Comparison of ENCODE assay signal across 16 cellular contexts in genomic region chr10:124008187-124008970, GRCh38.
DNase-seq lines count a peak whose midpoint lies in the region; ATAC-seq and TF ChIP-seq lines count a peak whose summit lies in the region.
"Had no signal": no experiment of that assay in that cellular context is flagged by ENCODE, and none has a peak within 500 bp of the region (broad histone marks: within the 10 kb centered on the region; RNA-seq: fewer than 3 reads in every experiment).

No MANE protein-coding gene starts in this region.

- H3K9me3 ChIP-seq in BLaER1 (peaks cover 3% of the 10 kb centered on the region), gastroesophageal sphincter (no peaks in the 10 kb centered on the region), osteoblast (ENCODE audit: low read depth, low read length) (no peaks in the 10 kb centered on the region)
- H3K9me3 ChIP-seq: BE2C had no signal

- peak; percentile 5 for DNase-seq in H7
- DNase-seq in osteoblast (ENCODE audit: insufficient read length, low spot score, missing footprints), result peak; percentile 63
- DNase-seq in NCI-H2196 (lab: John Stamatoyannopoulos, UW; ENCODE audit: unreplicated experiment), result no peak
- DNase-seq in activated CD4-positive, alpha-beta T cell treated with anti-CD3 and anti-CD28 coated beads, Interleukin-2, amount 50 U/mL, for 4 hours, result no peak
- no peak for DNase-seq in effector CD4-positive, alpha-beta T cell
- DNase-seq: BE2C; CD8-positive, alpha-beta T cell; HCEC 1CT; NCI-H1694; NCI-H2107; NCI-H446 treated with DMSO at 0.1 percent for 48 hours; NCI-H82; SIG-M5 had no signal

- H4K20me1 ChIP-seq in BLaER1 (peaks cover 100% of the 10 kb centered on the region), osteoblast (ENCODE audit: insufficient read depth, low read length) (no peaks in the 10 kb centered on the region)

- 10 to 66% methylated on average over 2 to 13 of the region's 22 CpGs for WGBS in gastroesophageal sphincter (ENCODE audit: low coverage in 1 of 2), 2 donors

- no peak overlapping the region for H2AFZ ChIP-seq in osteoblast (ENCODE audit: low read length)

- H3K27me3 ChIP-seq in BLaER1 (no peaks in the 10 kb centered on the region), H7 (ENCODE audit: control insufficient read depth, insufficient read depth, low read length) (no peaks in the 10 kb centered on the region), gastroesophageal sphincter (no peaks in the 10 kb centered on the region), osteoblast (ENCODE audit: insufficient read depth, low read length) (no peaks in the 10 kb centered on the region)
- H3K27me3 ChIP-seq: BE2C had no signal

- peak overlapping the region; percentile 4; the same call in 1 of the 2 replicates for H3K4me2 ChIP-seq in BLaER1
- no peak overlapping the region for H3K4me2 ChIP-seq in osteoblast (ENCODE audit: insufficient read depth, low read length)

- H3K36me3 ChIP-seq in BLaER1 (peaks cover 97% of the 10 kb centered on the region), H7 (replicated peaks; ENCODE audit: control insufficient read depth, insufficient read depth, low read length) (peaks cover 2% of the 10 kb centered on the region; the same call in 1 of the 2 replicates), gastroesophageal sphincter (peaks cover 0 to 62% of the 10 kb centered on the region in 2 donors), osteoblast (ENCODE audit: insufficient read depth, low read length) (peaks cover 4% of the 10 kb centered on the region)

- no peaks in the 10 kb centered on the region for H3K79me2 ChIP-seq in osteoblast (ENCODE audit: insufficient read depth, low read length)

- TF ChIP-seq CTCF in gastroesophageal sphincter (IDR thresholded peaks at IDR 0.05), result peak in 1 of 4 experiments; percentile 3
- no peak for TF ChIP-seq CTCF in osteoblast (IDR thresholded peaks at IDR 0.05; ENCODE audit: extremely low read depth, low read depth, low read length)

- no peak for TF ChIP-seq EP300 in gastroesophageal sphincter (IDR thresholded peaks at IDR 0.05)

- H3K4me3 ChIP-seq in BLaER1 (no peak overlapping the region), H7 (ENCODE audit: insufficient read depth, low read depth, low read length) (no peak overlapping the region), gastroesophageal sphincter (no peak overlapping the region), osteoblast (ENCODE audit: insufficient read depth, low read length) (no peak overlapping the region)

- H3K27ac ChIP-seq in BLaER1 (no peak overlapping the region), gastroesophageal sphincter (peak overlapping the region; percentile 86 to 94 (median 90)), osteoblast (ENCODE audit: low read depth, low read length) (no peak overlapping the region)

- ATAC-seq in gastroesophageal sphincter (no peak), HG03025 (IDR thresholded peaks at IDR 0.05; ENCODE audit: low FRiP score, unreplicated experiment) (no peak)
- ATAC-seq: CD8-positive, alpha-beta T cell had no signal

- H3K9ac ChIP-seq in BLaER1, result no peak overlapping the region

- peaks cover 81% of the 10 kb centered on the region for H3K4me1 ChIP-seq in BLaER1
- H3K4me1 ChIP-seq in gastroesophageal sphincter, result peaks cover 10 to 85% (median 13%) of the 10 kb centered on the region in 3 donors
- peaks cover 16% of the 10 kb centered on the region for H3K4me1 ChIP-seq in osteoblast (ENCODE audit: insufficient read depth, low read length)
- H3K4me1 ChIP-seq: BE2C had no signal

- TF ChIP-seq POLR2A in gastroesophageal sphincter (IDR thresholded peaks at IDR 0.05), result no peak

Comparison
In these comparisons a context has a peak if more than half of its experiments do, and no peak if none do; other contexts are left out.
1. H3K27ac ChIP-seq: peak in gastroesophageal sphincter (4 of 4); none in BLaER1 (single experiment) and osteoblast (single experiment).
2. DNase-seq: peak in H7 (single experiment) and osteoblast (single experiment); none in NCI-H2196 (single experiment), activated CD4-positive, alpha-beta T cell treated with anti-CD3 and anti-CD28 coated beads, Interleukin-2, amount 50 U/mL, for 4 hours (0 of 2) and effector CD4-positive, alpha-beta T cell (single experiment).